Comparison of ENCODE assay signal across 21 cellular contexts in the genomic region with DNA sequence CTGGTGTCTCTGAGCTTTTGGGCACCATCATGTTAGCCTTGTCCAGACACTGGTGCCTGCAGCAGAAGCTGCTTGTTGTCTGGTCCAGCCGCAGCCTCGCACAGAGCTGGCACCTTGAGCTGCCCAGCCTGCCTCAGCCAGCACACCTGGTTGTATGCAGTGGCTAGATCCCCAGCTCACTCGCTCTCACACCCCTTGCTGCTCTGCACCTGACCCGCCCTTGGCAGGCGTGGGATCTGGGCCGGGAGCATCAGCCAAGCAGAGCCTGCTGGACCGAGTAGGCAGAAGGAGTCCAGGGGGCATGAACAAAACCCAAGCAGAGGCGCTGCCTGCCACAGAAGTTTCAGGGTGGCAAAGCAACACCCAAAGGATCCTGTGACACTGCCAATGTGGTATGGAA.
"Had no signal": no experiment of that assay in that cellular context is flagged by ENCODE, and none has a peak within 500 bp of the region (broad histone marks: within the 10 kb centered on the region; RNA-seq: fewer than 3 reads in every experiment).

No MANE protein-coding gene starts in this region.

- H3K27me3 ChIP-seq: esophagus squamous epithelium, gastrocnemius medialis, heart right ventricle, left lung had no signal

- H3K4me3 Mint-ChIP-seq: mesothelial cell of epicardium had no signal

- H3K4me3 ChIP-seq: coronary artery, dorsolateral prefrontal cortex, esophagus squamous epithelium, gastrocnemius medialis, heart right ventricle, left lung, lower lobe of right lung, mucosa of descending colon had no signal

- H3K9me3 ChIP-seq: esophagus squamous epithelium, gastrocnemius medialis, heart right ventricle, left lung, lower lobe of right lung, mucosa of descending colon had no signal

- H3K36me3 ChIP-seq: esophagus squamous epithelium, gastrocnemius medialis, heart right ventricle, left lung, lower lobe of right lung had no signal

- H3K27ac ChIP-seq: coronary artery, dorsolateral prefrontal cortex, esophagus squamous epithelium, gastrocnemius medialis, heart right ventricle, left lung, lower lobe of right lung had no signal

- ATAC-seq: gastrocnemius medialis, heart right ventricle, left cardiac atrium, left lung, left ventricle myocardium superior, mucosa of descending colon had no signal

- H3K4me1 Mint-ChIP-seq: naive B cell had no signal

- H3K4me1 ChIP-seq: left lung, lower lobe of right lung had no signal

- H3K27ac Mint-ChIP-seq: mesothelial cell of epicardium, naive B cell had no signal

- H3K36me3 Mint-ChIP-seq: mesothelial cell of epicardium, naive B cell had no signal

- DNase-seq: dermis blood vessel endothelial cell; dorsolateral prefrontal cortex; effector CD4-positive, alpha-beta T cell; effector memory CD4-positive, alpha-beta T cell; esophagus squamous epithelium; foreskin fibroblast; foreskin melanocyte; gastrocnemius medialis; glutamatergic neuron; head of caudate nucleus; heart right ventricle; hippocampal formation; left cardiac atrium; left lung; left ventricle myocardium superior; lower lobe of right lung; mesenchymal stem cell; mucosa of descending colon; naive B cell had no signal

- H3K9me3 Mint-ChIP-seq: mesothelial cell of epicardium had no signal
